In genomic region chr13:27403727-27404385, GRCh38 we compare ENCODE assay signal across 1 cellular context.
TF ChIP-seq lines count a peak whose summit lies in the region.

No MANE protein-coding gene starts in this region.

TF ChIP-seq in HepG2, 621 proteins besides CTCF, POLR2A, EP300 and RAD21 (continued from another document and continues in another):
- no peak for TF ChIP-seq ZBTB4 (CRISPR knock-in tag; IDR thresholded peaks at IDR 0.05; ENCODE audit: borderline replicate concordance)
- no peak for TF ChIP-seq ZNF558 (CRISPR knock-in tag; IDR thresholded peaks at IDR 0.05; ENCODE audit: borderline replicate concordance)
- TF ChIP-seq E2F5 (CRISPR knock-in tag; conservative IDR thresholded peaks at IDR 0.05), result no peak
- TF ChIP-seq MEIS2 (CRISPR knock-in tag; IDR thresholded peaks at IDR 0.05), result 0 out of 2 replicates have a peak, but pooled peaks have one; percentile 23
- no peak; the same call in 1 of the 2 replicates for TF ChIP-seq FOXC1 (CRISPR knock-in tag; IDR thresholded peaks at IDR 0.05; ENCODE audit: borderline replicate concordance)
- TF ChIP-seq ZBTB7A (CRISPR knock-in tag; IDR thresholded peaks at IDR 0.05), result peak; percentile 40; the same call in 1 of the 2 replicates
- no peak for TF ChIP-seq ZNF549 (CRISPR knock-in tag; IDR thresholded peaks at IDR 0.05)
- TF ChIP-seq ZNF441 (CRISPR knock-in tag; IDR thresholded peaks at IDR 0.05; ENCODE audit: borderline replicate concordance), result peak; percentile 50; the same call in 1 of the 2 replicates
- TF ChIP-seq YEATS4 (CRISPR knock-in tag; IDR thresholded peaks at IDR 0.05; ENCODE audit: borderline replicate concordance), result peak; percentile 49; the same call in 1 of the 2 replicates
- TF ChIP-seq ZNF382 (CRISPR knock-in tag; IDR thresholded peaks at IDR 0.05; ENCODE audit: borderline replicate concordance), result no peak
- peak; percentile 80; the same call in 1 of the 2 replicates for TF ChIP-seq RNF2 (conservative IDR thresholded peaks at IDR 0.05; ENCODE audit: low read depth)
- TF ChIP-seq SNAPC5 (CRISPR knock-in tag; IDR thresholded peaks at IDR 0.05; ENCODE audit: borderline replicate concordance), result no peak
- no peak for TF ChIP-seq TEAD3 (CRISPR knock-in tag; optimal IDR thresholded peaks at IDR 0.05; ENCODE audit: borderline replicate concordance)
- TF ChIP-seq ZNF318 (CRISPR knock-in tag; IDR thresholded peaks at IDR 0.05), result 0 out of 2 replicates have a peak, but pooled peaks have one; percentile 48
- TF ChIP-seq HNF1B (CRISPR knock-in tag; IDR thresholded peaks at IDR 0.05), result peak; percentile 62; the same call in 1 of the 2 replicates
- TF ChIP-seq SRSF1 (optimal IDR thresholded peaks at IDR 0.05; ENCODE audit: low read depth, low read length), result no peak
- TF ChIP-seq NFATC3 (CRISPR knock-in tag; IDR thresholded peaks at IDR 0.05), result no peak
- TF ChIP-seq ZSCAN21 (CRISPR knock-in tag; IDR thresholded peaks at IDR 0.05; ENCODE audit: borderline replicate concordance), result peak; percentile 76
- no peak for TF ChIP-seq TBL1XR1 (IDR thresholded peaks at IDR 0.05; ENCODE audit: borderline replicate concordance, low read length, partially characterized antibody)
- TF ChIP-seq ZNF792 (CRISPR knock-in tag; IDR thresholded peaks at IDR 0.05), result no peak
- no peak for TF ChIP-seq MIER3 (CRISPR knock-in tag; IDR thresholded peaks at IDR 0.05; ENCODE audit: borderline replicate concordance)
- peak; percentile 19 to 50; a peak in 3 of 4 replicates for TF ChIP-seq HMGXB4 (CRISPR knock-in tag; IDR thresholded peaks at IDR 0.05; ENCODE audit: borderline replicate concordance in 1 of 2, low read depth in 1 of 2)
- TF ChIP-seq SP2 (CRISPR knock-in tag; IDR thresholded peaks at IDR 0.05), result no peak
- TF ChIP-seq ZNF550 (CRISPR knock-in tag; IDR thresholded peaks at IDR 0.05; ENCODE audit: borderline replicate concordance), result no peak
- TF ChIP-seq ZNF362 (CRISPR knock-in tag; IDR thresholded peaks at IDR 0.05; ENCODE audit: borderline replicate concordance), result no peak
- no peak for TF ChIP-seq NFE2L1 (CRISPR knock-in tag; IDR thresholded peaks at IDR 0.05; ENCODE audit: borderline replicate concordance)
- no peak for TF ChIP-seq MIER2 (CRISPR knock-in tag; IDR thresholded peaks at IDR 0.05)
- no peak for TF ChIP-seq PRPF4 (IDR thresholded peaks at IDR 0.05; ENCODE audit: low read depth, low read length, poor library complexity, severe bottlenecking)
- TF ChIP-seq THAP9 (CRISPR knock-in tag; IDR thresholded peaks at IDR 0.05; ENCODE audit: borderline replicate concordance), result no peak
- 0 out of 2 replicates have a peak, but pooled peaks have one; percentile 43 for TF ChIP-seq ZNF709 (CRISPR knock-in tag; IDR thresholded peaks at IDR 0.05)
- TF ChIP-seq FOXM1 (CRISPR knock-in tag; IDR thresholded peaks at IDR 0.05), result no peak
- TF ChIP-seq ZNF501 (CRISPR knock-in tag; IDR thresholded peaks at IDR 0.05), result no peak
- TF ChIP-seq U2AF2 (IDR thresholded peaks at IDR 0.05; ENCODE audit: low read depth, low read length), result no peak
- peak; percentile 50; the same call in 1 of the 2 replicates for TF ChIP-seq ZNF564 (CRISPR knock-in tag; IDR thresholded peaks at IDR 0.05)
- no peak for TF ChIP-seq GZF1 (CRISPR knock-in tag; IDR thresholded peaks at IDR 0.05)
- TF ChIP-seq RCOR2 (CRISPR knock-in tag; IDR thresholded peaks at IDR 0.05), result no peak
- no peak for TF ChIP-seq CHCHD3 (CRISPR knock-in tag; IDR thresholded peaks at IDR 0.05)
- TF ChIP-seq JUND (CRISPR knock-in tag; IDR thresholded peaks at IDR 0.05), result no peak
- peak; percentile 65; the same call in 1 of the 2 replicates for TF ChIP-seq FOXJ3 (CRISPR knock-in tag; IDR thresholded peaks at IDR 0.05; ENCODE audit: borderline replicate concordance)
